11 cellular contexts compared by ENCODE assay signal in genomic region chr7:155381852-155382801, GRCh38.
DNase-seq lines count a peak whose midpoint lies in the region; ATAC-seq, FAIRE-seq and TF ChIP-seq lines count a peak whose summit lies in the region.
"Had no signal": no experiment of that assay in that cellular context is flagged by ENCODE, and none has a peak within 500 bp of the region (broad histone marks: within the 10 kb centered on the region; RNA-seq: fewer than 3 reads in every experiment).

No MANE protein-coding gene starts in this region.

- CTCF ChIA-PET in activated CD8-positive, alpha-beta T cell treated with anti-CD3 and anti-CD28 coated beads, Interleukin-2, amount 10 ng/mL, durations not matched to agents 7 days and 5 days (lab: Charles Lee), result interaction anchor here (1.4 to 1.9 kb wide), 2 partner anchors 10 to 94 kb away, joined by 3 to 4 read pairs; no protein-coding TSS in a partner anchor

- H3K27me3 ChIP-seq in HL-60 (ENCODE audit: insufficient read depth, poor library complexity, severe bottlenecking) (peaks cover 57% of the 10 kb centered on the region), keratinocyte (ENCODE audit: control insufficient read depth, extremely low read depth, insufficient read depth, low read length) (peaks cover 81% of the 10 kb centered on the region), skeletal muscle tissue (ENCODE audit: control insufficient read depth in 3 of 3, insufficient read depth in 3 of 3, low read length in 3 of 3) (peaks cover 89 to 94% (median 92%) of the 10 kb centered on the region in 3 donors)

- no peak for ATAC-seq in activated naive CD8-positive, alpha-beta T cell treated with anti-CD3 and anti-CD28 coated beads, Interleukin-2, amount 50 U/mL, for 24 hours
- ATAC-seq in HG02840 (IDR thresholded peaks at IDR 0.05; ENCODE audit: low FRiP score, unreplicated experiment) (no peak), GM19023 (IDR thresholded peaks at IDR 0.05; ENCODE audit: unreplicated experiment) (no peak)
- no peak for ATAC-seq in activated CD8-positive, alpha-beta T cell treated with anti-CD3 and anti-CD28 coated beads, Interleukin-2, amount 10 ng/mL, durations not matched to agents 7 days and 5 days

- H3K4me2 ChIP-seq in keratinocyte (ENCODE audit: control insufficient read depth, extremely low read depth, insufficient read depth, low read depth, low read length), result peak overlapping the region; percentile 32

- POLR2A ChIA-PET in activated CD8-positive, alpha-beta T cell treated with anti-CD3 and anti-CD28 coated beads, Interleukin-2, amount 10 ng/mL, durations not matched to agents 7 days and 5 days (lab: Charles Lee), result no interaction called here

- H3K27ac ChIP-seq in HL-60 (replicated peaks) (no peak overlapping the region), keratinocyte (ENCODE audit: control insufficient read depth, insufficient read depth, low read length) (no peak overlapping the region), skeletal muscle tissue (ENCODE audit: low read depth, low read length) (no peak overlapping the region)
- H3K27ac ChIP-seq: right lobe of liver, tibial artery had no signal

- FAIRE-seq in keratinocyte (lab: Jason Lieb, UNC), result no peak

- peak overlapping the region; percentile 54 for H3K4me3 Mint-ChIP-seq in activated naive CD8-positive, alpha-beta T cell treated with anti-CD3 and anti-CD28 coated beads, Interleukin-2, amount 50 U/mL, for 24 hours
- no peak overlapping the region for H3K4me3 Mint-ChIP-seq in activated CD8-positive, alpha-beta T cell treated with anti-CD3 and anti-CD28 coated beads, Interleukin-2, amount 10 ng/mL, durations not matched to agents 7 days and 5 days

- dilution Hi-C loops in keratinocyte (cut with MboI; ENCODE audit: extremely low pct_ligation_motif_present, low sequenced_read_pairs), result no loop called here

- peaks cover 8% of the 10 kb centered on the region for H4K20me1 ChIP-seq in keratinocyte (ENCODE audit: control insufficient read depth, extremely low read depth, insufficient read depth, low read length)

- no peaks in the 10 kb centered on the region for H3K36me3 Mint-ChIP-seq in activated naive CD8-positive, alpha-beta T cell treated with anti-CD3 and anti-CD28 coated beads, Interleukin-2, amount 50 U/mL, for 24 hours (ENCODE audit: low read depth)
- H3K36me3 Mint-ChIP-seq in activated CD8-positive, alpha-beta T cell treated with anti-CD3 and anti-CD28 coated beads, Interleukin-2, amount 10 ng/mL, durations not matched to agents 7 days and 5 days (ENCODE audit: low read depth), result no peaks in the 10 kb centered on the region

- H2AFZ ChIP-seq in keratinocyte (ENCODE audit: control insufficient read depth, low read length), result no peak overlapping the region

- H3K9ac ChIP-seq in keratinocyte (ENCODE audit: control insufficient read depth, extremely low read depth, insufficient read depth, low read length) (no peak overlapping the region), skeletal muscle tissue (ENCODE audit: low read depth in 1 of 3, low read length in 3 of 3) (peak overlapping the region in 1 of 3 donors; percentile 16)

- H3K9me1 ChIP-seq in keratinocyte (ENCODE audit: control insufficient read depth, extremely low read depth, insufficient read depth, low read length), result no peaks in the 10 kb centered on the region

- peaks cover 21% of the 10 kb centered on the region for H3K4me1 Mint-ChIP-seq in activated naive CD8-positive, alpha-beta T cell treated with anti-CD3 and anti-CD28 coated beads, Interleukin-2, amount 50 U/mL, for 24 hours
- peaks cover 19% of the 10 kb centered on the region for H3K4me1 Mint-ChIP-seq in activated CD8-positive, alpha-beta T cell treated with anti-CD3 and anti-CD28 coated beads, Interleukin-2, amount 10 ng/mL, durations not matched to agents 7 days and 5 days (ENCODE audit: low read depth)

- H3K27ac Mint-ChIP-seq in activated naive CD8-positive, alpha-beta T cell treated with anti-CD3 and anti-CD28 coated beads, Interleukin-2, amount 50 U/mL, for 24 hours, result no peak overlapping the region
- H3K27ac Mint-ChIP-seq in activated CD8-positive, alpha-beta T cell treated with anti-CD3 and anti-CD28 coated beads, Interleukin-2, amount 10 ng/mL, durations not matched to agents 7 days and 5 days, result no peak overlapping the region

- H3K79me2 ChIP-seq in keratinocyte (ENCODE audit: control insufficient read depth, insufficient read depth, low read length), result no peaks in the 10 kb centered on the region

- peaks cover 80% of the 10 kb centered on the region for H3K27me3 Mint-ChIP-seq in activated naive CD8-positive, alpha-beta T cell treated with anti-CD3 and anti-CD28 coated beads, Interleukin-2, amount 50 U/mL, for 24 hours
- H3K27me3 Mint-ChIP-seq in activated CD8-positive, alpha-beta T cell treated with anti-CD3 and anti-CD28 coated beads, Interleukin-2, amount 10 ng/mL, durations not matched to agents 7 days and 5 days (ENCODE audit: low read depth), result peaks cover 62% of the 10 kb centered on the region

- H3K4me1 ChIP-seq in keratinocyte (ENCODE audit: control insufficient read depth, extremely low read depth, insufficient read depth, low read length) (no peaks in the 10 kb centered on the region), skeletal muscle tissue (ENCODE audit: control insufficient read depth in 3 of 3, insufficient read depth in 3 of 3, low read length in 3 of 3) (peaks cover 9 to 33% (median 24%) of the 10 kb centered on the region in 3 donors)

- H3K36me3 ChIP-seq in keratinocyte (ENCODE audit: control insufficient read depth in 2 of 2, extremely low read depth in 1 of 2, insufficient read depth in 2 of 2, low read length in 2 of 2) (no peaks in the 10 kb centered on the region), skeletal muscle tissue (ENCODE audit: control insufficient read depth in 3 of 3, insufficient read depth in 3 of 3, low read length in 3 of 3) (no peaks in the 10 kb centered on the region)
- H3K36me3 ChIP-seq: right lobe of liver, tibial artery had no signal

- DNase-seq in HL-60 (ENCODE audit: low read depth in 1 of 2, low spot score in 1 of 2) (no peak), keratinocyte (ENCODE audit: low read depth, low spot score) (no peak), SK-N-DZ (ENCODE audit: low spot score) (no peak)
- DNase-seq in activated naive CD8-positive, alpha-beta T cell treated with anti-CD3 and anti-CD28 coated beads, Interleukin-2, amount 50 U/mL, for 24 hours, result no peak
- no peak for DNase-seq in activated CD8-positive, alpha-beta T cell treated with anti-CD3 and anti-CD28 coated beads, Interleukin-2, amount 10 ng/mL, durations not matched to agents 7 days and 5 days
- DNase-seq: SIG-M5, tibial artery had no signal

- no peaks in the 10 kb centered on the region for H3K9me3 ChIP-seq in keratinocyte (ENCODE audit: control insufficient read depth, low read depth, low read length)
- H3K9me3 ChIP-seq in skeletal muscle tissue (ENCODE audit: control insufficient read depth in 3 of 3, low read length in 3 of 3), result no peaks in the 10 kb centered on the region
- H3K9me3 ChIP-seq: right lobe of liver, tibial artery had no signal

- H3K4me3 ChIP-seq in HL-60 (replicated peaks; ENCODE audit: insufficient read depth, low read length) (peak overlapping the region; percentile 24), keratinocyte (ENCODE audit: control insufficient read depth in 2 of 3, extremely low read depth in 1 of 3, insufficient read depth in 2 of 3, low read depth in 1 of 3, low read length in 3 of 3) (no peak overlapping the region), skeletal muscle tissue (ENCODE audit: low read length in 3 of 3) (peak overlapping the region in 2 of 3 donors; percentile 60 to 61)

- no peaks in the 10 kb centered on the region for H3K9me3 Mint-ChIP-seq in activated naive CD8-positive, alpha-beta T cell treated with anti-CD3 and anti-CD28 coated beads, Interleukin-2, amount 50 U/mL, for 24 hours
- no peaks in the 10 kb centered on the region for H3K9me3 Mint-ChIP-seq in activated CD8-positive, alpha-beta T cell treated with anti-CD3 and anti-CD28 coated beads, Interleukin-2, amount 10 ng/mL, durations not matched to agents 7 days and 5 days (ENCODE audit: insufficient read depth)

- no peak for TF ChIP-seq CTCF in HL-60 (IDR thresholded peaks at IDR 0.05; ENCODE audit: insufficient read depth, low read length)
- no peak for TF ChIP-seq CTCF in keratinocyte (optimal IDR thresholded peaks at IDR 0.05 in 1 of 3, IDR thresholded peaks at IDR 0.05 in 1 of 3, conservative IDR thresholded peaks at IDR 0.05 in 1 of 3; ENCODE audit: extremely low read depth in 1 of 3, insufficient read depth in 2 of 3, low read length in 3 of 3)

Comparison
In these comparisons a context has a peak if more than half of its experiments do, and no peak if none do; other contexts are left out.
1. H3K4me3 ChIP-seq: peak in HL-60 (single experiment) and skeletal muscle tissue (2 of 3); none in keratinocyte (0 of 3).